ENCODE assay signal across 10 cellular contexts in genomic region chr9:88133547-88133946, GRCh38. TPM values are rescaled to one million over a fixed set of nuclear protein-coding genes. Genes with fewer than 3 reads are reported as not detected.
A peak's percentile ranks its signal among the peaks of the same experiment; 100 is the strongest.
DNase-seq lines count a peak whose midpoint lies in the region; ATAC-seq and TF ChIP-seq lines count a peak whose summit lies in the region.
"Not testable (repeated sequence)": the region's sequence is repeated elsewhere in the genome, so short reads cannot be mapped to it uniquely, and the experiment has no call there.
"Had no signal": no experiment of that assay in that cellular context is flagged by ENCODE, and none has a peak within 500 bp of the region (broad histone marks: within the 10 kb centered on the region; RNA-seq: fewer than 3 reads in every experiment).

No MANE protein-coding gene starts in this region.

- TF ChIP-seq POLR2A in NB4 (IDR thresholded peaks at IDR 0.05; ENCODE audit: extremely low read depth, insufficient read length), result not testable (repeated sequence)

- H3K27ac Mint-ChIP-seq in WTC11; activated CD8-positive, alpha-beta T cell treated with anti-CD3 and anti-CD28 coated beads for 36 hours: not testable (repeated sequence)
- peak overlapping the region; percentile 56 for H3K27ac Mint-ChIP-seq in activated naive CD8-positive, alpha-beta T cell treated with anti-CD3 and anti-CD28 coated beads for 36 hours
- H3K27ac Mint-ChIP-seq in nephron progenitor cell, result peak overlapping the region; percentile 83

- not testable (repeated sequence) for H3K36me3 Mint-ChIP-seq in WTC11; activated CD8-positive, alpha-beta T cell treated with anti-CD3 and anti-CD28 coated beads for 36 hours (ENCODE audit: low read depth); activated naive CD8-positive, alpha-beta T cell treated with anti-CD3 and anti-CD28 coated beads for 36 hours; nephron progenitor cell (ENCODE audit: low read depth)

- CTCF ChIA-PET in WTC11 (lab: Charles Lee), result interaction anchor here (0.6 to 0.7 kb wide), 3 partner anchors 185 to 422 kb away, joined by 3 to 16 read pairs (median 3); no protein-coding TSS in a partner anchor
- CTCF ChIA-PET in activated CD8-positive, alpha-beta T cell treated with anti-CD3 and anti-CD28 coated beads for 36 hours (lab: Charles Lee), result not testable (repeated sequence)

- H3K4me1 Mint-ChIP-seq in WTC11; activated CD8-positive, alpha-beta T cell treated with anti-CD3 and anti-CD28 coated beads for 36 hours (ENCODE audit: low read depth); activated naive CD8-positive, alpha-beta T cell treated with anti-CD3 and anti-CD28 coated beads for 36 hours; nephron progenitor cell: not testable (repeated sequence)

- not testable (repeated sequence) for TF ChIP-seq CTCF in NB4 (IDR thresholded peaks at IDR 0.05; ENCODE audit: low read depth, low read length); WTC11 (IDR thresholded peaks at IDR 0.05); activated CD8-positive, alpha-beta T cell treated with anti-CD3 and anti-CD28 coated beads for 36 hours (IDR thresholded peaks at IDR 0.05); choroid plexus epithelial cell (conservative IDR thresholded peaks at IDR 0.05; ENCODE audit: low read depth, low read length); nephron progenitor cell (IDR thresholded peaks at IDR 0.05)

- not testable (repeated sequence) for H3K4me3 Mint-ChIP-seq in WTC11; activated CD8-positive, alpha-beta T cell treated with anti-CD3 and anti-CD28 coated beads for 36 hours; activated naive CD8-positive, alpha-beta T cell treated with anti-CD3 and anti-CD28 coated beads for 36 hours; nephron progenitor cell

- intact Hi-C loops in activated CD8-positive, alpha-beta T cell treated with anti-CD3 and anti-CD28 coated beads for 36 hours (cut with micrococcal nuclease), result not testable (repeated sequence)

- ATAC-seq in WTC11, result peak; percentile 32; the same call in 1 of the 2 replicates
- ATAC-seq in activated CD8-positive, alpha-beta T cell treated with anti-CD3 and anti-CD28 coated beads for 36 hours, result peak; percentile 55
- ATAC-seq in stimulated activated naive CD8-positive, alpha-beta T cell treated with anti-CD3 and anti-CD28 coated beads, Interleukin-15, Interleukin-2, amounts not matched to agents 100 U/mL and 50 U/mL, for 24 hours, result not testable (repeated sequence)

- H3K4me3 ChIP-seq in NB4 (ENCODE audit: low read depth, low read length); choroid plexus epithelial cell (ENCODE audit: low read depth, low read length): not testable (repeated sequence)

- not testable (repeated sequence) for H3K9me3 Mint-ChIP-seq in WTC11; activated CD8-positive, alpha-beta T cell treated with anti-CD3 and anti-CD28 coated beads for 36 hours; activated naive CD8-positive, alpha-beta T cell treated with anti-CD3 and anti-CD28 coated beads for 36 hours; nephron progenitor cell

- POLR2A ChIA-PET in WTC11 (lab: Charles Lee); activated CD8-positive, alpha-beta T cell treated with anti-CD3 and anti-CD28 coated beads for 36 hours (lab: Charles Lee): not testable (repeated sequence)

- DNase-seq in CD1c-positive myeloid dendritic cell (ENCODE audit: extremely low spot score), result peak; percentile 25
- DNase-seq in NB4 (ENCODE audit: low read depth), result peak; percentile 51
- DNase-seq in WTC11 (ENCODE audit: low spot score); nephron progenitor cell: not testable (repeated sequence)
- peak; percentile 45 for DNase-seq in activated CD8-positive, alpha-beta T cell treated with anti-CD3 and anti-CD28 coated beads for 36 hours
- peak; percentile 13 for DNase-seq in activated naive CD8-positive, alpha-beta T cell treated with anti-CD3 and anti-CD28 coated beads for 36 hours
- DNase-seq in choroid plexus epithelial cell (ENCODE audit: low read depth), result peak; percentile 11
- DNase-seq in stimulated activated naive CD8-positive, alpha-beta T cell treated with anti-CD3 and anti-CD28 coated beads, Interleukin-15, Interleukin-2, amounts not matched to agents 100 U/mL and 50 U/mL, for 24 hours, result peak; percentile 5

- H3K27me3 Mint-ChIP-seq in WTC11 (ENCODE audit: low read depth); activated CD8-positive, alpha-beta T cell treated with anti-CD3 and anti-CD28 coated beads for 36 hours; activated naive CD8-positive, alpha-beta T cell treated with anti-CD3 and anti-CD28 coated beads for 36 hours; nephron progenitor cell (ENCODE audit: low read depth, poor library complexity): not testable (repeated sequence)

RNA-seq across cellular contexts. Expression of gene SPATA31C2, which starts 4.7 kb away (rescaled TPM):
- total RNA-seq in WTC11 (2021), result 0.04 to 0.09 TPM (median 0.05 TPM) in 3 replicates
- total RNA-seq in activated CD8-positive, alpha-beta T cell treated with anti-CD3 and anti-CD28 coated beads for 36 hours, result under 1 TPM; 0.07 to 0.09 TPM
- under 1 TPM; 0.18 to 0.21 TPM for total RNA-seq in activated naive CD8-positive, alpha-beta T cell treated with anti-CD3 and anti-CD28 coated beads for 36 hours
- total RNA-seq: Caco-2; CD4-positive, alpha-beta T cell had no signal
